Comparison of ENCODE assay signal across 1 cellular context in genomic region chr3:141275511-141275910, GRCh38.
TF ChIP-seq lines count a peak whose summit lies in the region.

No MANE protein-coding gene starts in this region.

TF ChIP-seq in SK-N-SH, 30 proteins besides CTCF, POLR2A, EP300 and RAD21 (continued from another document):
- TF ChIP-seq PBX3 (IDR thresholded peaks at IDR 0.05), result no peak
- TF ChIP-seq YY1 (IDR thresholded peaks at IDR 0.05; ENCODE audit: low read depth), result no peak
- no peak for TF ChIP-seq FOSL2 (IDR thresholded peaks at IDR 0.05; ENCODE audit: borderline replicate concordance, low read depth)
- TF ChIP-seq FOXM1 (IDR thresholded peaks at IDR 0.05; ENCODE audit: low read depth), result no peak
- TF ChIP-seq NFIC (IDR thresholded peaks at IDR 0.05; ENCODE audit: borderline replicate concordance), result no peak
- TF ChIP-seq TAF1 (IDR thresholded peaks at IDR 0.05; ENCODE audit: borderline replicate concordance, low read depth, low read length), result no peak
- no peak for TF ChIP-seq ZBTB33 (IDR thresholded peaks at IDR 0.05; ENCODE audit: borderline replicate concordance, low read depth)
- TF ChIP-seq EZH2phosphoT487 (IDR thresholded peaks at IDR 0.05; ENCODE audit: borderline replicate concordance, low read depth), result no peak
- no peak for TF ChIP-seq CHD2 (IDR thresholded peaks at IDR 0.05; ENCODE audit: low read length, partially characterized antibody)
